Comparison of ENCODE assay signal across 8 cellular contexts in the genomic region with DNA sequence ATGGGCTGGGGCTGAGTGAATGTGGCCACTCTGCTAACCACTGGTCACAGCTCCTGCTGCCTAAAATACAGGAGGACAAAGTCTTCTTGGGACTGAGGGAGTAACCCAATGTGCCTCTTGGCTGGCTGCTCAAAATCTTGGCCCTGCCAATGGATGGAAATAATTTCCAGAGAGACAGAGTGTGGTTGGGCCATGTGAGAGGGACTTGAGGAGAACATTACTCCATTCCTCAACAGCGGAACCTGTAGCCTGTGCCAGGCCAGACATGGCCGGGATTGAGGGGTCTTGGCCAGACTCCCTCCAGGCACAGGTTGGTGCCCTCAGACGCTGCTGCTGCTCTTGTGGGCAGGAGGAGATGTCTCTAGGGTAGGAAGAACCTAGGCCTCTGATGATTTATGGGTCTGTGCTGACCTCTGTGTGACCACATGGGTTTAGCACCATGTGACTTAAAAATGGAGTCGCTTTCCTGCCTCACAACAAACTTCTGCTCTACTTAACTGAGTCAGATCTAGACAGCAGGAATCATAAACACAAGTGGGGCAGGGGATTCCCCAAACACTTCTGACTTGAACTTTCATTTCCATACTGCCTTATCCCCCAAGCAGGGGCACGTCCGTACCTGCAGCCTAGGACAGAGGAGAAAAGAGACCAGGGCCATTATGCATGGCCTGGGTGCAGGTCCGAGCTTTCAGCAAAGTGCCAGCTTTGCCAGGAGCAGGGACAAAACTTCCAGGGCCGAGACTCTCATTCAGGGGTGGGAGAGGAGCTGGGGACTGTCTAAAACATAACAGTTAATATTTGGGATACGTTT.
A peak's percentile ranks its signal among the peaks of the same experiment; 100 is the strongest.
DNase-seq lines count a peak whose midpoint lies in the region; ATAC-seq and TF ChIP-seq lines count a peak whose summit lies in the region.

No MANE protein-coding gene starts in this region.

- DNase-seq in GM19238 (ENCODE audit: insufficient read length, low spot score) (peak; percentile 56), lung (ENCODE audit: low spot score) (no peak), aorta (no peak), HK-2 (ENCODE audit: unreplicated experiment) (no peak), OCI-M1 (lab: John Stamatoyannopoulos, UW) (no peak), ecto neural progenitor cell (ENCODE audit: low spot score) (no peak)
- DNase-seq in activated T-helper 9 cell treated with anti-CD3 and anti-CD28 coated beads, Interleukin-2, amount 50 U/mL, for 16 hours (ENCODE audit: low read depth) = peak; percentile 34

- H3K36me3 ChIP-seq in lung (ENCODE audit: control insufficient read depth in 2 of 2, insufficient read depth in 2 of 2, low read length in 2 of 2) = no peaks in the 10 kb centered on the region
- H3K36me3 ChIP-seq in aorta (ENCODE audit: control insufficient read depth in 1 of 2, insufficient read depth in 2 of 2, low read length in 1 of 2) = no peaks in the 10 kb centered on the region

- H3K27ac ChIP-seq in lung (ENCODE audit: low read depth in 1 of 2, low read length in 1 of 2) (peak overlapping the region; percentile 64 to 82), aorta (ENCODE audit: low read depth in 1 of 2, low read length in 2 of 2) (peak overlapping the region; percentile 0 to 73)

- H3K27me3 ChIP-seq in lung (ENCODE audit: control insufficient read depth, insufficient read depth) (no peaks in the 10 kb centered on the region), aorta (ENCODE audit: control insufficient read depth in 1 of 2, insufficient read depth in 2 of 2, low read length in 1 of 2) (no peaks in the 10 kb centered on the region)

- H3K4me1 ChIP-seq in lung (ENCODE audit: control insufficient read depth in 2 of 2, insufficient read depth in 2 of 2, low read length in 2 of 2) (peaks cover 18 to 36% of the 10 kb centered on the region in 2 donors), aorta (ENCODE audit: control insufficient read depth in 1 of 2, insufficient read depth in 2 of 2, low read length in 2 of 2) (no peaks in the 10 kb centered on the region)

- intact Hi-C loops in aorta (cut with DNase I) = no loop called here

- ATAC-seq in HG03097 (IDR thresholded peaks at IDR 0.05; ENCODE audit: low FRiP score, unreplicated experiment) = peak; percentile 62
- no peak for ATAC-seq in lung (ENCODE audit: insufficient read depth, low FRiP score)
- ATAC-seq in aorta (ENCODE audit: low FRiP score) = peak; percentile 71

- no peak for TF ChIP-seq CTCF in lung (IDR thresholded peaks at IDR 0.05; ENCODE audit: control extremely low read depth, extremely low read depth)

- H3K4me3 ChIP-seq in lung (no peak overlapping the region), aorta (ENCODE audit: low read length in 2 of 2) (no peak overlapping the region)

- WGBS in lung, 2 donors = 51 to 59% methylated on average over 9 of the region's 9 CpGs
- 49 to 59% methylated on average over 9 of the region's 9 CpGs for WGBS in aorta, 2 donors

- no peaks in the 10 kb centered on the region for H3K9me3 ChIP-seq in lung (ENCODE audit: control insufficient read depth in 2 of 2, insufficient read depth in 1 of 2, low read length in 1 of 2)
- H3K9me3 ChIP-seq in aorta (ENCODE audit: control insufficient read depth, low read length) = no peaks in the 10 kb centered on the region

Comparison
In these comparisons a context has a peak if more than half of its experiments do, and no peak if none do; other contexts are left out.
1. DNase-seq: peak in GM19238 (single experiment) and activated T-helper 9 cell treated with anti-CD3 and anti-CD28 coated beads, Interleukin-2, amount 50 U/mL, for 16 hours (single experiment); none in lung (single experiment), aorta (0 of 2), HK-2 (single experiment), OCI-M1 (single experiment) and ecto neural progenitor cell (single experiment).